16 cellular contexts compared by ENCODE assay signal in the genomic region with DNA sequence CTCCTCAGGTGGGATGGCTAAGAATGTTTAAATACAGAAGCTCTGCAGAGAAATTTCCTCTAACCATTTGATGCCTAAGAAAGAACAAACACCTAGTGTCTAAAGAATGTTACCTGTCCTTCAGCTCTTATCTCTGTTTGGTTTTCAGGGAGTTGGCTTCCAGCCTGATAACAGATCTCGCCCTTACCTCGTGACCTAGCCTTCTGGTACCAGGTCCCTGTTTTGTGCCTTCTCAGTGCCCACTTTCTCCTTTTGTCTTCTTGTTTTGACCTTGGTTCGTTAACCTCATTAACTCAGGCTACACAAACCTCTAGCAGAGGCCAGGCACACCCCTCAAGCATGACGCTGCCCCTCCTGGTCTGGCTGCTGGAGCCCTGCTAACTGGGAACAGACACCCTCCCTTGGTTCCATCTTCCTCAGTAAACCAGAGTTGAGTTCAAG.
"Had no signal": no experiment of that assay in that cellular context is flagged by ENCODE, and none has a peak within 500 bp of the region (broad histone marks: within the 10 kb centered on the region; RNA-seq: fewer than 3 reads in every experiment).

No MANE protein-coding gene starts in this region.

- H3K4me1 Mint-ChIP-seq: activated naive CD4-positive, alpha-beta T cell treated with anti-CD3 and anti-CD28 coated beads, Interleukin-2, amount 10 ng/mL, durations not matched to agents 7 days and 5 days; central memory CD8-positive, alpha-beta T cell had no signal

- DNase-seq: activated CD4-positive, alpha-beta T cell treated with anti-CD3 and anti-CD28 coated beads, Interleukin-2, amount 50 U/mL, for 1 hour; activated CD4-positive, CD25-positive, alpha-beta regulatory T cell treated with anti-CD3 and anti-CD28 coated beads, Interleukin-2, amount 50 U/mL, for 72 hours; activated CD8-positive, alpha-beta memory T cell treated with anti-CD3 and anti-CD28 coated beads, Interleukin-2, amount 50 U/mL, for 4 hours; activated naive CD4-positive, alpha-beta T cell treated with anti-CD3 and anti-CD28 coated beads, Interleukin-2, amount 10 ng/mL, durations not matched to agents 7 days and 5 days; activated T-cell treated with anti-CD3 and anti-CD28 coated beads, Interleukin-2, amount 50 U/mL, for 4 hours; aorta; erythroblast; heart left ventricle; sigmoid colon; spleen; stimulated activated naive CD4-positive, alpha-beta T cell; tibial artery had no signal

- ATAC-seq: activated T-cell treated with anti-CD3 and anti-CD28 coated beads, Interleukin-2, amount 50 U/mL, for 4 hours; heart left ventricle had no signal

- H3K9me3 Mint-ChIP-seq: activated naive CD4-positive, alpha-beta T cell treated with anti-CD3 and anti-CD28 coated beads, Interleukin-2, amount 10 ng/mL, durations not matched to agents 7 days and 5 days; activated T-cell treated with anti-CD3 and anti-CD28 coated beads, Interleukin-2, amount 50 U/mL, for 4 hours; central memory CD8-positive, alpha-beta T cell; T-helper 1 cell treated with Interleukin-12 subunit alpha and Interleukin-12 subunit beta and Interleukin-4 antibody, amounts not matched to agents 30 μg/mL and 1 μg/mL, for 36 hours had no signal

- H3K27ac Mint-ChIP-seq: activated naive CD4-positive, alpha-beta T cell treated with anti-CD3 and anti-CD28 coated beads, Interleukin-2, amount 10 ng/mL, durations not matched to agents 7 days and 5 days; T-helper 1 cell treated with Interleukin-12 subunit alpha and Interleukin-12 subunit beta and Interleukin-4 antibody, amounts not matched to agents 30 μg/mL and 1 μg/mL, for 36 hours had no signal

- H3K9me3 ChIP-seq: sigmoid colon, tibial artery, vagina had no signal

- H3K36me3 ChIP-seq: heart left ventricle, sigmoid colon, spleen, tibial artery, vagina had no signal

- H3K27ac ChIP-seq: coronary artery, heart left ventricle, sigmoid colon, spleen, tibial artery, vagina had no signal

- H3K4me3 ChIP-seq: coronary artery, heart left ventricle, sigmoid colon, spleen, tibial artery, vagina had no signal

- H3K4me3 Mint-ChIP-seq: activated naive CD4-positive, alpha-beta T cell treated with anti-CD3 and anti-CD28 coated beads, Interleukin-2, amount 10 ng/mL, durations not matched to agents 7 days and 5 days; activated T-cell treated with anti-CD3 and anti-CD28 coated beads, Interleukin-2, amount 50 U/mL, for 4 hours; central memory CD8-positive, alpha-beta T cell; T-helper 1 cell treated with Interleukin-12 subunit alpha and Interleukin-12 subunit beta and Interleukin-4 antibody, amounts not matched to agents 30 μg/mL and 1 μg/mL, for 36 hours had no signal

- H3K27me3 ChIP-seq: heart left ventricle, sigmoid colon, tibial artery, vagina had no signal

- H3K4me1 ChIP-seq: heart left ventricle, sigmoid colon, spleen, vagina had no signal

- H3K36me3 Mint-ChIP-seq: activated naive CD4-positive, alpha-beta T cell treated with anti-CD3 and anti-CD28 coated beads, Interleukin-2, amount 10 ng/mL, durations not matched to agents 7 days and 5 days had no signal
